In the genomic region with DNA sequence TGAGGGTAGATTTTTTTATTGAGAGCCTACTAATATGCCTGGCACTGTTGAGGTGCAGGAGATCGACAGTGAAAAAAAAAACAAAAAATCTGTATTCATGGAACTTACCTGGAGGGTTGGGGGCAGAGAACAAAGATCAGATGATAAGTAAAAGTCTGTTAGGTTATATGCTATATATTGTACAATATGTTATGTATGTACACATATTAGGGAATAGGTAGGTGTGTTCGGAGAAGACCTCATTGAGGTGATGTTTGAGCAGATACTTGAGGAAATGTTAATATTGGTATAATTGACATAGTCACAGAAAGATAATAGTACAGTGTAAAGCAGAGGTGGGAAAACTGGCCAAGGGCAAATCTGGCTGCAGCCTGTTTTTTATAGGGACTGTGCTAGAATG, we compare ENCODE assay signal across 8 cellular contexts. TPM values are rescaled to one million over a fixed set of nuclear protein-coding genes. Genes with fewer than 3 reads are reported as not detected.
A peak's percentile ranks its signal among the peaks of the same experiment; 100 is the strongest.
DNase-seq lines count a peak whose midpoint lies in the region; TF ChIP-seq lines count a peak whose summit lies in the region.
"Had no signal": no experiment of that assay in that cellular context is flagged by ENCODE, and none has a peak within 500 bp of the region (broad histone marks: within the 10 kb centered on the region; RNA-seq: fewer than 3 reads in every experiment).

No MANE protein-coding gene starts in this region.

- TF ChIP-seq CTCF in GM12864 (IDR thresholded peaks at IDR 0.05; ENCODE audit: low read depth, low read length, missing control alignments) (no peak), PC-9 (conservative IDR thresholded peaks at IDR 0.05) (no peak)

- no peaks in the 10 kb centered on the region for H3K9me2 ChIP-seq in PC-9 (ENCODE audit: insufficient read depth)

- H3K4me3 ChIP-seq in GM12864 (ENCODE audit: low read depth, low read length) (peak overlapping the region; percentile 52; the same call in 1 of the 2 replicates), PC-9 (peak overlapping the region; percentile 99; the same call in 1 of the 2 replicates), skeletal muscle tissue (ENCODE audit: low read length in 3 of 3) (no peak overlapping the region)
- H3K4me3 ChIP-seq in effector memory CD4-positive, alpha-beta T cell (ENCODE audit: insufficient read depth, low read depth, low read length, poor library complexity, severe bottlenecking): peak overlapping the region; percentile 95

- BruUV-seq in PC-9 (replicated peaks; lab: Mats Ljungman, UMichigan): no TSS peak

- peaks cover 28% of the 10 kb centered on the region for H4K20me1 ChIP-seq in PC-9 (ENCODE audit: insufficient read depth)

- no peaks in the 10 kb centered on the region for H3K27me3 ChIP-seq in PC-9 (ENCODE audit: insufficient read depth, low read depth)
- no peaks in the 10 kb centered on the region for H3K27me3 ChIP-seq in effector memory CD4-positive, alpha-beta T cell (replicated peaks; ENCODE audit: control insufficient read depth, insufficient read depth, low read length, poor library complexity, severe bottlenecking)
- H3K27me3 ChIP-seq in skeletal muscle tissue (ENCODE audit: control insufficient read depth in 3 of 3, insufficient read depth in 3 of 3, low read length in 3 of 3): no peaks in the 10 kb centered on the region

- peaks cover 38% of the 10 kb centered on the region for H3F3A ChIP-seq in PC-9 (ENCODE audit: insufficient read depth, low read depth)

- POLR2A ChIA-PET in PC-9 (lab: Charles Lee; ENCODE audit: unreplicated experiment): interaction anchor here (1.0 kb wide), 1 partner anchor 74 kb away, joined by 5 read pairs; no protein-coding TSS in a partner anchor

- H3K9me3 ChIP-seq in PC-9 (ENCODE audit: insufficient read depth, low read depth) (no peaks in the 10 kb centered on the region), skeletal muscle tissue (ENCODE audit: control insufficient read depth in 3 of 3, low read length in 3 of 3) (no peaks in the 10 kb centered on the region)
- H3K9me3 ChIP-seq in effector memory CD4-positive, alpha-beta T cell (ENCODE audit: control insufficient read depth, low read length): no peaks in the 10 kb centered on the region

- intact Hi-C loops in PC-9 (cut with micrococcal nuclease; ENCODE audit: unreplicated experiment): loop anchor here (1.0 to 2.0 kb wide), 2 partner anchors 64 to 103 kb away; no protein-coding TSS in a partner anchor

- peak overlapping the region; percentile 96 for H3K27ac ChIP-seq in PC-9
- H3K27ac ChIP-seq in effector memory CD4-positive, alpha-beta T cell (ENCODE audit: insufficient read depth, low read length, poor library complexity, severe bottlenecking): peak overlapping the region; percentile 60
- H3K27ac ChIP-seq in skeletal muscle tissue (ENCODE audit: low read depth, low read length): peak overlapping the region; percentile 63

- no peak for DNase-seq in GM12864 (ENCODE audit: low read depth)
- no peak for DNase-seq in PC-9
- DNase-seq in effector memory CD4-positive, alpha-beta T cell: no peak
- no peak for DNase-seq in NCI-H187 (lab: John Stamatoyannopoulos, UW)
- no peak for DNase-seq in NAMALWA (ENCODE audit: low spot score)
- no peak for DNase-seq in NCI-H1417 treated with DMSO at 0.1 percent for 48 hours (lab: John Stamatoyannopoulos, UW)
- DNase-seq: Right ventricle myocardium superior had no signal

- H3K9ac ChIP-seq in skeletal muscle tissue (ENCODE audit: low read depth in 1 of 3, low read length in 3 of 3): peak overlapping the region in 2 of 3 donors; percentile 51

- peak overlapping the region; percentile 97 for H3K4me2 ChIP-seq in PC-9

- peaks cover 27% of the 10 kb centered on the region for H3K36me3 ChIP-seq in PC-9 (ENCODE audit: low read depth)
- peaks cover 5% of the 10 kb centered on the region for H3K36me3 ChIP-seq in effector memory CD4-positive, alpha-beta T cell (ENCODE audit: control insufficient read depth, insufficient read depth, low read length)
- H3K36me3 ChIP-seq in skeletal muscle tissue (ENCODE audit: control insufficient read depth in 3 of 3, insufficient read depth in 3 of 3, low read length in 3 of 3): peaks cover 2 to 12% (median 5%) of the 10 kb centered on the region in 3 donors

- peaks cover 77% of the 10 kb centered on the region for H3K79me2 ChIP-seq in PC-9 (ENCODE audit: low read depth)

- CTCF ChIA-PET in PC-9 (lab: Charles Lee): no interaction called here

- peaks cover 29% of the 10 kb centered on the region for H3K4me1 ChIP-seq in PC-9 (replicated peaks; ENCODE audit: insufficient read depth)
- H3K4me1 ChIP-seq in effector memory CD4-positive, alpha-beta T cell (ENCODE audit: control insufficient read depth, insufficient read depth, low read length, poor library complexity, severe bottlenecking): peaks cover 12% of the 10 kb centered on the region
- peaks cover 7 to 34% (median 14%) of the 10 kb centered on the region in 3 donors for H3K4me1 ChIP-seq in skeletal muscle tissue (ENCODE audit: control insufficient read depth in 3 of 3, insufficient read depth in 3 of 3, low read length in 3 of 3)

- H2AFZ ChIP-seq in PC-9: no peak overlapping the region

RNA-seq across cellular contexts. Expression of a gene that starts 5.6 kb away (rescaled TPM):
- total RNA-seq in PC-9 (2021): 46.8 and 65.3 TPM in 2 replicates
- total RNA-seq in skeletal muscle tissue: 24.5 TPM

RNA-seq across cellular contexts. Expression of a gene that starts 45.9 kb away (rescaled TPM):
- total RNA-seq in PC-9 (2021) (49.7 and 67.6 TPM in 2 replicates), skeletal muscle tissue (46.4 TPM)

Comparison
In these comparisons a context has a peak if more than half of its experiments do, and no peak if none do; other contexts are left out.
1. H3K4me3 ChIP-seq: peak in GM12864 (single experiment), PC-9 (single experiment) and effector memory CD4-positive, alpha-beta T cell (single experiment); none in skeletal muscle tissue (0 of 3).
2. Peak in every context shown above with its lines, with median percentiles within 50 percentile points of each other: H3K27ac ChIP-seq.